1 cellular context compared by ENCODE assay signal in genomic region chr2:128318245-128318644, GRCh38.
TF ChIP-seq lines count a peak whose summit lies in the region.

No MANE protein-coding gene starts in this region.

TF ChIP-seq in H1, 55 proteins besides CTCF, POLR2A, EP300 and RAD21:
- TF ChIP-seq, protein P1, sequence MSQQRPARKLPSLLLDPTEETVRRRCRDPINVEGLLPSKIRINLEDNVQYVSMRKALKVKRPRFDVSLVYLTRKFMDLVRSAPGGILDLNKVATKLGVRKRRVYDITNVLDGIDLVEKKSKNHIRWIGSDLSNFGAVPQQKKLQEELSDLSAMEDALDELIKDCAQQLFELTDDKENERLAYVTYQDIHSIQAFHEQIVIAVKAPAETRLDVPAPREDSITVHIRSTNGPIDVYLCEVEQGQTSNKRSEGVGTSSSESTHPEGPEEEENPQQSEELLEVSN (IDR thresholded peaks at IDR 0.05): peak; percentile 31; the same call in 1 of the 2 replicates
- TF ChIP-seq KDM4A (IDR thresholded peaks at IDR 0.05; ENCODE audit: low read depth, low read length, severe bottlenecking): peak; percentile 3
